ENCODE assay signal across 17 cellular contexts in the genomic region with DNA sequence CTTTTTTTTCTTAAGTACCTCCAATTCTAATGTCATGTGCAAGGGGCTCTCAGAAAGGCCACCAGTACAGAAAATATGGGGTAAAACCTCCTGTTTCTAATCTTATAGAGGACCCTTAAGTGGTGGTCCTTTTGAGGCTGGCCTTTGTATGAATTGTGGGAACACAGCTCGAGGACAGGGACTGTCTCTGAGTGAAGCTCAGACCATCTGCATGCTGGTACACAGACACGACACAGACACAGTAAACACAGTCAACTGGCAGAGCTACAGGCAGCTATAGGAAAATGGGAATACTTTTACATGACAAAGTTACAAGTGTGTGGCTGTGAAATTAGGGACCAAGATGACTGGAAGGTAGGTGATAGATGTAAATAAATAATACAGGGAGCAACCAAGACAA.
"Had no signal": no experiment of that assay in that cellular context is flagged by ENCODE, and none has a peak within 500 bp of the region (broad histone marks: within the 10 kb centered on the region; RNA-seq: fewer than 3 reads in every experiment).

No MANE protein-coding gene starts in this region.

- H3K4me1 Mint-ChIP-seq: activated CD4-positive, alpha-beta T cell treated with anti-CD3 and anti-CD28 coated beads for 36 hours; naive thymus-derived CD4-positive, alpha-beta T cell had no signal

- H3K9me3 Mint-ChIP-seq: activated T-cell treated with anti-CD3 and anti-CD28 coated beads, Interleukin-2, amount 50 U/mL, for 4 hours; naive thymus-derived CD4-positive, alpha-beta T cell had no signal

- H3K27ac Mint-ChIP-seq: activated CD4-positive, alpha-beta memory T cell treated with anti-CD3 and anti-CD28 coated beads, Interleukin-2, amount 10 ng/mL, durations not matched to agents 7 days and 5 days; activated CD4-positive, alpha-beta T cell treated with anti-CD3 and anti-CD28 coated beads for 36 hours; naive thymus-derived CD4-positive, alpha-beta T cell had no signal

- H3K36me3 ChIP-seq: neutrophil, suprapubic skin, WERI-Rb-1 had no signal

- ATAC-seq: activated CD4-positive, alpha-beta T cell treated with anti-CD3 and anti-CD28 coated beads for 36 hours; activated T-cell treated with anti-CD3 and anti-CD28 coated beads, Interleukin-2, amount 50 U/mL, for 4 hours; left lobe of liver; naive thymus-derived CD4-positive, alpha-beta T cell; stimulated activated naive CD8-positive, alpha-beta T cell treated with anti-CD3 and anti-CD28 coated beads, Interleukin-15, Interleukin-2, amounts not matched to agents 100 U/mL and 50 U/mL, for 24 hours had no signal

- H3K9me3 ChIP-seq: neutrophil, suprapubic skin had no signal

- H3K4me3 ChIP-seq: suprapubic skin had no signal

- DNase-seq: activated CD4-positive, alpha-beta memory T cell treated with anti-CD3 and anti-CD28 coated beads, Interleukin-2, amount 10 ng/mL, durations not matched to agents 7 days and 5 days; activated CD4-positive, alpha-beta T cell treated with anti-CD3 and anti-CD28 coated beads for 36 hours; activated effector memory CD4-positive, alpha-beta T cell treated with Interleukin-2 at 50 U/mL for 16 hours; activated naive CD4-positive, alpha-beta T cell treated with anti-CD3 and anti-CD28 coated beads, Interleukin-2, amount 50 U/mL, for 16 hours; activated T-cell treated with anti-CD3 and anti-CD28 coated beads, Interleukin-2, amount 50 U/mL, for 4 hours; caudate nucleus; hippocampal formation; naive thymus-derived CD4-positive, alpha-beta T cell; posterior cingulate gyrus; retina; stimulated activated CD4-positive, alpha-beta T cell treated with anti-CD3 and anti-CD28 coated beads, Interleukin-4, amount 100 ng/mL, for 24 hours; stimulated activated naive CD8-positive, alpha-beta T cell treated with anti-CD3 and anti-CD28 coated beads, Interleukin-15, Interleukin-2, amounts not matched to agents 100 U/mL and 50 U/mL, for 24 hours; trophoblast cell; WERI-Rb-1 had no signal

- H3K27ac ChIP-seq: neutrophil, suprapubic skin, WERI-Rb-1 had no signal

- H3K27me3 ChIP-seq: neutrophil, suprapubic skin had no signal

- H3K4me3 Mint-ChIP-seq: activated CD4-positive, alpha-beta memory T cell treated with anti-CD3 and anti-CD28 coated beads, Interleukin-2, amount 10 ng/mL, durations not matched to agents 7 days and 5 days; activated CD4-positive, alpha-beta T cell treated with anti-CD3 and anti-CD28 coated beads for 36 hours; activated T-cell treated with anti-CD3 and anti-CD28 coated beads, Interleukin-2, amount 50 U/mL, for 4 hours; naive thymus-derived CD4-positive, alpha-beta T cell had no signal

- H3K4me1 ChIP-seq: suprapubic skin had no signal
